8 cellular contexts compared by ENCODE assay signal in the genomic region with DNA sequence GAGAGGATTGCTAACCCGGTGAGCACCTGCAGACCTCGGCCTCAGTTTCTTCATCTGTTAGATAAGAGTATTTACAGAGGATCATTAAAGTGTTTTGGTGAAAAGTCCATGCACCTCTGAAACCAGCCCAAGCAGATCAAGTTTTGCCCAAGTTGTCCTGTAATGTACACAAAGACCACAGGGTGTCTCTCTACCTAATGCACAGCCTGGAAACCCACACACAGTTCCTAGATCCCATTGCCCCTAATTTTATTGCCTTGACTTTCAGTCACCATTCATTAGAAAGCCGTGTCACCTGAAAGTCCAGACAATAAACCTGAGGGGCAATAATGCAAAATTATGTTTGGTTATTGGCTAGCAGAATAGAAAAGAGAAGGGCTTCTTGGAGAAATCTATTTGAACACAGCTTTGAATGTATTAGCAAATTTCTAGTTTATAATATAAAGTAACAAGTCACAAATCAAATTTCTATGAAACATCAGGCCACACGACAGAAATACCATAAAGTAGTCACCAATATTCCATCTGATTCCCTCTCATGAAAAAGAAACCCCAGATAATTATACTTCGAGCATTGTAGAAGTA.
A peak's percentile ranks its signal among the peaks of the same experiment; 100 is the strongest.
DNase-seq lines count a peak whose midpoint lies in the region; ATAC-seq, FAIRE-seq and TF ChIP-seq lines count a peak whose summit lies in the region.

No MANE protein-coding gene starts in this region.

- H3K9me3 Mint-ChIP-seq in GM23338, result no peaks in the 10 kb centered on the region
- H3K9me3 Mint-ChIP-seq in activated T-cell treated with anti-CD3 and anti-CD28 coated beads, Interleukin-2, amount 50 U/mL, for 24 hours, result no peaks in the 10 kb centered on the region

- H3K36me3 Mint-ChIP-seq in GM23338 (ENCODE audit: low read depth), result peaks cover 5% of the 10 kb centered on the region; the same call in 1 of the 3 replicates
- H3K36me3 Mint-ChIP-seq in activated T-cell treated with anti-CD3 and anti-CD28 coated beads, Interleukin-2, amount 50 U/mL, for 24 hours (ENCODE audit: low read depth), result peaks cover 44% of the 10 kb centered on the region

- in situ Hi-C loops in astrocyte of the cerebellum (cut with HindIII; ENCODE audit: low sequenced_read_pairs), result loop anchor here (5.0 kb wide), 1 partner anchor 35 kb away; no protein-coding TSS in a partner anchor

- no peak overlapping the region for H3K4me3 Mint-ChIP-seq in GM23338
- H3K4me3 Mint-ChIP-seq in activated T-cell treated with anti-CD3 and anti-CD28 coated beads, Interleukin-2, amount 50 U/mL, for 24 hours, result no peak overlapping the region

- no peak overlapping the region for H3K27ac Mint-ChIP-seq in GM23338
- no peak overlapping the region for H3K27ac Mint-ChIP-seq in activated T-cell treated with anti-CD3 and anti-CD28 coated beads, Interleukin-2, amount 50 U/mL, for 24 hours

- H3K4me3 ChIP-seq in GM23338 (no peak overlapping the region), astrocyte of the cerebellum (ENCODE audit: low read depth, low read length) (no peak overlapping the region), uterus (no peak overlapping the region)

- H3K27me3 ChIP-seq in GM23338 (ENCODE audit: insufficient read depth) (no peaks in the 10 kb centered on the region), uterus (no peaks in the 10 kb centered on the region)

- no peaks in the 10 kb centered on the region for H3K9me2 ChIP-seq in GM23338 (ENCODE audit: insufficient read depth)

- ATAC-seq in GM23338 (peak; percentile 90), GM21390 (IDR thresholded peaks at IDR 0.05; ENCODE audit: unreplicated experiment) (no peak)

- H3F3A ChIP-seq in GM23338 (replicated peaks; ENCODE audit: low read depth), result no peaks in the 10 kb centered on the region

- no peak overlapping the region for H2AFZ ChIP-seq in GM23338

- peak; percentile 57 to 69 for TF ChIP-seq CTCF in GM23338 (conservative IDR thresholded peaks at IDR 0.05; ENCODE audit: low read depth in 2 of 2)
- peak; percentile 74 for TF ChIP-seq CTCF in astrocyte of the cerebellum (IDR thresholded peaks at IDR 0.05; ENCODE audit: low read depth, low read length, missing control alignments)
- TF ChIP-seq CTCF in uterus (IDR thresholded peaks at IDR 0.05), result peak; percentile 15 to 52 (median 32)

- no peaks in the 10 kb centered on the region for H4K20me1 ChIP-seq in GM23338 (replicated peaks; ENCODE audit: insufficient read depth)

- no peaks in the 10 kb centered on the region for H3K27me3 Mint-ChIP-seq in GM23338 (ENCODE audit: insufficient read depth, low read depth, poor library complexity)
- H3K27me3 Mint-ChIP-seq in activated T-cell treated with anti-CD3 and anti-CD28 coated beads, Interleukin-2, amount 50 U/mL, for 24 hours, result no peaks in the 10 kb centered on the region

- H3K4me2 ChIP-seq in GM23338, result 0 out of 2 replicates have a peak overlapping the region, but pooled peaks have one; percentile 56

- H3K4me1 ChIP-seq in GM23338 (ENCODE audit: insufficient read depth) (peaks cover 16% of the 10 kb centered on the region), uterus (no peaks in the 10 kb centered on the region)

- peaks cover 22% of the 10 kb centered on the region for H3K4me1 Mint-ChIP-seq in GM23338
- H3K4me1 Mint-ChIP-seq in activated T-cell treated with anti-CD3 and anti-CD28 coated beads, Interleukin-2, amount 50 U/mL, for 24 hours (ENCODE audit: low read depth), result peaks cover 61% of the 10 kb centered on the region

- DNase-seq in DMS114 treated with DMSO at 0.1 percent for 48 hours (lab: John Stamatoyannopoulos, UW; ENCODE audit: unreplicated experiment) (peak; percentile 20), GM23338 (ENCODE audit: low spot score) (peak; percentile 65), NCI-H2196 (lab: John Stamatoyannopoulos, UW; ENCODE audit: unreplicated experiment) (peak; percentile 44), astrocyte of the cerebellum (ENCODE audit: low read depth) (no peak), uterus (no peak)
- DNase-seq in activated T-cell treated with anti-CD3 and anti-CD28 coated beads, Interleukin-2, amount 50 U/mL, for 24 hours, result no peak

- FAIRE-seq in islet of Langerhans (lab: Jason Lieb, UNC), result peak; percentile 72

- intact Hi-C loops in uterus (cut with DNase I; ENCODE audit: low total_unique reads), result no loop called here

- no peak for TF ChIP-seq POLR2A in uterus (IDR thresholded peaks at IDR 0.05)

- no peaks in the 10 kb centered on the region for H3K36me3 ChIP-seq in GM23338 (ENCODE audit: insufficient read depth)
- H3K36me3 ChIP-seq in uterus, result no peaks in the 10 kb centered on the region

- H3K27ac ChIP-seq in GM23338 (ENCODE audit: low read depth) (no peak overlapping the region), uterus (no peak overlapping the region)

- H3K79me2 ChIP-seq in GM23338 (replicated peaks; ENCODE audit: insufficient read depth), result no peaks in the 10 kb centered on the region

- no peaks in the 10 kb centered on the region for H3K9me3 ChIP-seq in uterus

TF ChIP-seq in GM23338, 12 proteins besides CTCF, POLR2A, EP300 and RAD21:
- TF ChIP-seq STAT1 (IDR thresholded peaks at IDR 0.05; ENCODE audit: unreplicated experiment) (no peak), JUNB (IDR thresholded peaks at IDR 0.05; ENCODE audit: unreplicated experiment) (no peak), POLR2AphosphoS5 (IDR thresholded peaks at IDR 0.05; ENCODE audit: low read depth) (no peak)

Comparison
In these comparisons a context has a peak if more than half of its experiments do, and no peak if none do; other contexts are left out.
1. DNase-seq: peak in DMS114 treated with DMSO at 0.1 percent for 48 hours (single experiment), GM23338 (single experiment) and NCI-H2196 (single experiment); none in astrocyte of the cerebellum (single experiment), uterus (0 of 2) and activated T-cell treated with anti-CD3 and anti-CD28 coated beads, Interleukin-2, amount 50 U/mL, for 24 hours (single experiment).
2. Peak in every context shown above with its lines, with median percentiles within 50 percentile points of each other: CTCF ChIP-seq.